In the genomic region with DNA sequence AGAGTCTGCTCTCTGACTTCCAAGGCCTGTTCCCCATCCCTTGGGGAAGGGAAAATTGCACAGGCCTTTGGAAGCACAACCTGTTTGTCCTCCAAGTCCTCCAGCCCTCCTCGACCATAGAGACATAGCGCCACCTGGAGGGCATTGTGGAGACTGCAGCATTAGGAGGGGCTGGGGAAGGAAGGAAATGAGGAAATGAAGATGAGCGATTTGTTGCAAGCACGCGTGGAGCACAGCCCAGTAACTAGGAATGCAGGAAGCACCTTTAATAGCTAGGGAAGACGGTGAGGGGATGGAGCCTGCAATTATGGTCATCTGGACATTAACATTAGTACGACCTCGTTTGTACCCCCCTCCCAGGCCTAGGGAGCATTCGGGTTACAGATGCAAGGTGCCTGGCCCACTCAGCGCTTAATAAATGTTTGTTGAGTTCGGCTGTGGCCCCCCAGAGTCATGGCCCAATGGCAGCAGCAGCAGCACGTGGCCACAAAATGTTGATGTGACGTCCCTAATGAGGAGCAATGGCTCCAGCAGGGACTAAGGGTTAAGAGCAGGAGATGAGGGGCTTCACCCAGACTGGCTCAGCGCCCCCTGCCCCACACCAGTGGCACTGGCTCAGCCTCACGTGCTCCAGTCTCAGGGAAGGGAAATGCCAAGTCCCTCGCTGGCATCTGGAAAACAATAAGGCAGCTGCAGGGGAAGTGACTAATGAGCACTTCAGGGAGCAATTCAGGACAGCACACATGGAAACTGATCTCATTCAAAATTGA, we compare ENCODE assay signal across 8 cellular contexts. TPM values are rescaled to one million over a fixed set of nuclear protein-coding genes. Genes with fewer than 3 reads are reported as not detected.
A peak's percentile ranks its signal among the peaks of the same experiment; 100 is the strongest.
DNase-seq lines count a peak whose midpoint lies in the region; ATAC-seq, FAIRE-seq and TF ChIP-seq lines count a peak whose summit lies in the region.

No MANE protein-coding gene starts in this region.

- no peak overlapping the region for H2AFZ ChIP-seq in neural cell (ENCODE audit: low read depth, low read length)

- H3K4me2 ChIP-seq in neural cell (ENCODE audit: low read length), result peak overlapping the region; percentile 26

- H3K4me1 Mint-ChIP-seq in stimulated activated naive CD8-positive, alpha-beta T cell treated with anti-CD3 and anti-CD28 coated beads, Interleukin-15, amount 100 ng/mL, for 72 hours, result no peaks in the 10 kb centered on the region

- TF ChIP-seq CTCF in LNCaP clone FGC (IDR thresholded peaks at IDR 0.05; ENCODE audit: control insufficient read depth, extremely low read depth, insufficient read depth) (peak; percentile 93), fibroblast of pulmonary artery (IDR thresholded peaks at IDR 0.05; ENCODE audit: low read length, missing control alignments) (peak; percentile 98), neural cell (IDR thresholded peaks at IDR 0.05; ENCODE audit: poor library complexity, severe bottlenecking) (peak; percentile 99)

- H3K27me3 ChIP-seq in neural cell (ENCODE audit: insufficient read depth, low read depth, low read length), result no peaks in the 10 kb centered on the region

- H3K4me3 Mint-ChIP-seq in stimulated activated naive CD8-positive, alpha-beta T cell treated with anti-CD3 and anti-CD28 coated beads, Interleukin-15, amount 100 ng/mL, for 72 hours, result no peak overlapping the region

- no peak for TF ChIP-seq EP300 in neural cell (conservative IDR thresholded peaks at IDR 0.05; ENCODE audit: poor library complexity, severe bottlenecking)

- no peaks in the 10 kb centered on the region for H3K9me3 ChIP-seq in neural cell (ENCODE audit: low read length)

- peak; percentile 100 for TF ChIP-seq RAD21 in neural cell (conservative IDR thresholded peaks at IDR 0.05)

- peak; percentile 93 for DNase-seq in Daoy (ENCODE audit: low read depth)
- peak; percentile 75 for DNase-seq in LNCaP clone FGC (ENCODE audit: low read depth)
- peak; percentile 72 for DNase-seq in RCC 7860 (ENCODE audit: low spot score)
- DNase-seq in activated T-helper 1 cell treated with Interleukin-2 at 50 U/mL for 16 hours (ENCODE audit: low read depth), result peak; percentile 68
- peak; percentile 93 for DNase-seq in fibroblast of pulmonary artery (ENCODE audit: low read depth)
- peak; percentile 79 to 80 for DNase-seq in stimulated activated naive CD8-positive, alpha-beta T cell treated with anti-CD3 and anti-CD28 coated beads, Interleukin-15, amount 100 ng/mL, for 72 hours

- H3K4me3 ChIP-seq in LNCaP clone FGC (ENCODE audit: low read depth, low read length), result no peak overlapping the region
- no peak overlapping the region for H3K4me3 ChIP-seq in fibroblast of pulmonary artery (replicated peaks; ENCODE audit: low read depth, low read length)
- peak overlapping the region; percentile 47 for H3K4me3 ChIP-seq in neural cell (ENCODE audit: low read length)

- H4K20me1 ChIP-seq in neural cell (ENCODE audit: insufficient read depth), result no peaks in the 10 kb centered on the region

- H3K9me2 ChIP-seq in neural cell (ENCODE audit: insufficient read depth, low read length), result no peaks in the 10 kb centered on the region

- no peak overlapping the region for H3K27ac ChIP-seq in neural cell (ENCODE audit: low read length)

- H3K9ac ChIP-seq in neural cell (ENCODE audit: low read length), result peak overlapping the region; percentile 39

- FAIRE-seq in RCC 7860 (lab: Jason Lieb, UNC), result peak; percentile 73

- no peaks in the 10 kb centered on the region for H3F3A ChIP-seq in neural cell (ENCODE audit: insufficient read depth, low read length, poor library complexity, severe bottlenecking)

- no peaks in the 10 kb centered on the region for H3K9me3 Mint-ChIP-seq in stimulated activated naive CD8-positive, alpha-beta T cell treated with anti-CD3 and anti-CD28 coated beads, Interleukin-15, amount 100 ng/mL, for 72 hours

- peaks cover 9% of the 10 kb centered on the region for H3K27me3 Mint-ChIP-seq in stimulated activated naive CD8-positive, alpha-beta T cell treated with anti-CD3 and anti-CD28 coated beads, Interleukin-15, amount 100 ng/mL, for 72 hours

- H3K36me3 ChIP-seq in neural cell (ENCODE audit: insufficient read depth, low read length), result no peaks in the 10 kb centered on the region

- peak; percentile 56 for ATAC-seq in stimulated activated naive CD8-positive, alpha-beta T cell treated with anti-CD3 and anti-CD28 coated beads, Interleukin-15, amount 100 ng/mL, for 72 hours
- ATAC-seq in GM18870 (IDR thresholded peaks at IDR 0.05; ENCODE audit: unreplicated experiment), result no peak

- no peaks in the 10 kb centered on the region for H3K79me2 ChIP-seq in neural cell (replicated peaks; ENCODE audit: insufficient read depth, low read length)

- no peak overlapping the region for H3K27ac Mint-ChIP-seq in stimulated activated naive CD8-positive, alpha-beta T cell treated with anti-CD3 and anti-CD28 coated beads, Interleukin-15, amount 100 ng/mL, for 72 hours

TF ChIP-seq in neural cell, 6 proteins besides CTCF, POLR2A, EP300 and RAD21:
- peak; percentile 100 for TF ChIP-seq SMC3 (conservative IDR thresholded peaks at IDR 0.05; ENCODE audit: poor library complexity)
- TF ChIP-seq, protein P1, sequence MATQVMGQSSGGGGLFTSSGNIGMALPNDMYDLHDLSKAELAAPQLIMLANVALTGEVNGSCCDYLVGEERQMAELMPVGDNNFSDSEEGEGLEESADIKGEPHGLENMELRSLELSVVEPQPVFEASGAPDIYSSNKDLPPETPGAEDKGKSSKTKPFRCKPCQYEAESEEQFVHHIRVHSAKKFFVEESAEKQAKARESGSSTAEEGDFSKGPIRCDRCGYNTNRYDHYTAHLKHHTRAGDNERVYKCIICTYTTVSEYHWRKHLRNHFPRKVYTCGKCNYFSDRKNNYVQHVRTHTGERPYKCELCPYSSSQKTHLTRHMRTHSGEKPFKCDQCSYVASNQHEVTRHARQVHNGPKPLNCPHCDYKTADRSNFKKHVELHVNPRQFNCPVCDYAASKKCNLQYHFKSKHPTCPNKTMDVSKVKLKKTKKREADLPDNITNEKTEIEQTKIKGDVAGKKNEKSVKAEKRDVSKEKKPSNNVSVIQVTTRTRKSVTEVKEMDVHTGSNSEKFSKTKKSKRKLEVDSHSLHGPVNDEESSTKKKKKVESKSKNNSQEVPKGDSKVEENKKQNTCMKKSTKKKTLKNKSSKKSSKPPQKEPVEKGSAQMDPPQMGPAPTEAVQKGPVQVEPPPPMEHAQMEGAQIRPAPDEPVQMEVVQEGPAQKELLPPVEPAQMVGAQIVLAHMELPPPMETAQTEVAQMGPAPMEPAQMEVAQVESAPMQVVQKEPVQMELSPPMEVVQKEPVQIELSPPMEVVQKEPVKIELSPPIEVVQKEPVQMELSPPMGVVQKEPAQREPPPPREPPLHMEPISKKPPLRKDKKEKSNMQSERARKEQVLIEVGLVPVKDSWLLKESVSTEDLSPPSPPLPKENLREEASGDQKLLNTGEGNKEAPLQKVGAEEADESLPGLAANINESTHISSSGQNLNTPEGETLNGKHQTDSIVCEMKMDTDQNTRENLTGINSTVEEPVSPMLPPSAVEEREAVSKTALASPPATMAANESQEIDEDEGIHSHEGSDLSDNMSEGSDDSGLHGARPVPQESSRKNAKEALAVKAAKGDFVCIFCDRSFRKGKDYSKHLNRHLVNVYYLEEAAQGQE (IDR thresholded peaks at IDR 0.05; ENCODE audit: borderline replicate concordance), result peak; percentile 50
- peak; percentile 55 for TF ChIP-seq MXI1 (conservative IDR thresholded peaks at IDR 0.05; ENCODE audit: poor library complexity, severe bottlenecking)
- no peak for TF ChIP-seq POLR2AphosphoS5 (IDR thresholded peaks at IDR 0.05)
- no peak for TF ChIP-seq EZH2 (IDR thresholded peaks at IDR 0.05; ENCODE audit: borderline replicate concordance, insufficient read depth, low read length, poor library complexity, severe bottlenecking)
- TF ChIP-seq TAF1 (IDR thresholded peaks at IDR 0.05; ENCODE audit: low read depth), result no peak

RNA-seq across cellular contexts. Expression of gene CAMK2N1, which starts 8.0 kb away (rescaled TPM):
- total RNA-seq in Daoy (2014; rRNA removed; shearing (Covaris generic)), result 2.2 and 5.4 TPM in 2 replicates
- polyA plus RNA-seq in neural cell, result 54.2 and 67.1 TPM in 2 replicates
- 41.1 and 41.9 TPM in 2 replicates for polyA minus RNA-seq in neural cell

RNA-seq across cellular contexts. Expression of gene MUL1, which starts 13.9 kb away (rescaled TPM):
- total RNA-seq in Daoy (2014; rRNA removed; shearing (Covaris generic)), result 44.8 and 52.6 TPM in 2 replicates
- polyA plus RNA-seq in neural cell, result 13.5 TPM in 2 replicates
- 26.8 and 27.4 TPM in 2 replicates for polyA minus RNA-seq in neural cell

RNA-seq across cellular contexts. Expression of gene FAM43B, which starts 58.3 kb away (rescaled TPM):
- total RNA-seq in Daoy (2014; rRNA removed; shearing (Covaris generic)), result 0.29 TPM in 1 of 2 replicates, not detected in the other
- polyA plus RNA-seq in neural cell, result 0.52 and 1.3 TPM in 2 replicates
- 1.7 and 2.7 TPM in 2 replicates for polyA minus RNA-seq in neural cell
